28 cellular contexts compared by ENCODE assay signal in the genomic region with DNA sequence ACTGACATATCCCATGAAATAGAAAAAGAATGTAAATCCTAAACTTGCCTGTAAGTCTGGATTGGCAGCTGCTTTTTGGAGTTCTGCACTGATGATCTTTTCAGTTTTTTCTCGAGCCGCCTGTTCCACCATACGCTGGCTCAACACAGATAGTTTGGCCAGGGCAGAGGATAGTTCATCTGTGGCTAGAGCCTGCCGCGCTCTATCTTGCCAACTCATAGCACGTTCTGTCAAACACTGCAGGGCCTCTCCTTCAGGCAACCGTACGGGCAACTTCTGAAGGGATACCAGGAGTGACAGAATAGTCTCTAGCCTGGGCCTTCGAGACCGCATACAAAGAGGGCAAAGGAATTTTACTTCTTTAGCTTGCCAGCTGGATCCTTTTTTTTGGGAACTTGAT. TPM values are rescaled to one million over a fixed set of nuclear protein-coding genes. Genes with fewer than 3 reads are reported as not detected.
"Had no signal": no experiment of that assay in that cellular context is flagged by ENCODE, and none has a peak within 500 bp of the region (broad histone marks: within the 10 kb centered on the region; RNA-seq: fewer than 3 reads in every experiment).

No MANE protein-coding gene starts in this region.

- H3K9me3 Mint-ChIP-seq: T-helper 1 cell treated with Interleukin-12 subunit alpha and Interleukin-12 subunit beta and Interleukin-4 antibody, amounts not matched to agents 30 μg/mL and 1 μg/mL, for 36 hours had no signal

- H3K27me3 ChIP-seq: brain microvascular endothelial cell, colonic mucosa, dorsolateral prefrontal cortex, testis, transverse colon had no signal

- H3K9me3 ChIP-seq: colonic mucosa, testis, transverse colon had no signal

- H3K4me1 ChIP-seq: colonic mucosa, testis had no signal

- H3K27ac Mint-ChIP-seq: activated CD4-positive, alpha-beta memory T cell treated with anti-CD3 and anti-CD28 coated beads, Interleukin-2, amount 10 ng/mL, durations not matched to agents 7 days and 5 days; activated CD4-positive, alpha-beta T cell treated with anti-CD3 and anti-CD28 coated beads, Interleukin-2, amount 10 ng/mL, durations not matched to agents 24 days and 14 days; activated naive CD4-positive, alpha-beta T cell treated with anti-CD3 and anti-CD28 coated beads, Interleukin-2, amount 10 ng/mL, durations not matched to agents 7 days and 5 days; activated naive CD8-positive, alpha-beta T cell treated with anti-CD3 and anti-CD28 coated beads, Interleukin-2, amount 10 ng/mL, durations not matched to agents 7 days and 5 days; nephron; T-helper 1 cell treated with Interleukin-12 subunit alpha and Interleukin-12 subunit beta and Interleukin-4 antibody, amounts not matched to agents 30 μg/mL and 1 μg/mL, for 36 hours had no signal

- DNase-seq: activated CD4-positive, alpha-beta memory T cell treated with anti-CD3 and anti-CD28 coated beads, Interleukin-2, amount 10 ng/mL, durations not matched to agents 7 days and 5 days; activated CD4-positive, alpha-beta T cell treated with anti-CD3 and anti-CD28 coated beads, Interleukin-2, amount 10 ng/mL, durations not matched to agents 24 days and 14 days; activated CD4-positive, CD25-positive, alpha-beta regulatory T cell treated with anti-CD3 and anti-CD28 coated beads, Interleukin-2, amount 50 U/mL, for 72 hours; activated CD8-positive, alpha-beta memory T cell treated with anti-CD3 and anti-CD28 coated beads, Interleukin-2, amount 50 U/mL, for 48 hours; activated gamma-delta T cell; activated naive CD4-positive, alpha-beta T cell treated with anti-CD3 and anti-CD28 coated beads, Interleukin-2, amount 10 ng/mL, durations not matched to agents 7 days and 5 days; activated naive CD8-positive, alpha-beta T cell treated with anti-CD3 and anti-CD28 coated beads, Interleukin-2, amount 10 ng/mL, durations not matched to agents 7 days and 5 days; activated T-cell treated with anti-CD3 and anti-CD28 coated beads, Interleukin-2, amount 50 U/mL, for 24 hours; brain microvascular endothelial cell; colonic mucosa; foreskin fibroblast; head of caudate nucleus; hippocampal formation; left cardiac atrium; left ventricle myocardium superior; posterior cingulate gyrus; right cardiac atrium; stimulated activated CD4-positive, alpha-beta T cell treated with anti-CD3 and anti-CD28 coated beads, Interleukin-2, amount 100 ng/mL, for 48 hours; stimulated activated naive CD8-positive, alpha-beta T cell treated with anti-CD3 and anti-CD28 coated beads, Interleukin-15, Interleukin-2, amounts not matched to agents 100 U/mL and 50 U/mL, for 24 hours; T-helper 9 cell; testis; transverse colon had no signal

- ATAC-seq: esophagus mucosa; left cardiac atrium; left ventricle myocardium superior; right cardiac atrium; stimulated activated naive CD8-positive, alpha-beta T cell treated with anti-CD3 and anti-CD28 coated beads, Interleukin-15, Interleukin-2, amounts not matched to agents 100 U/mL and 50 U/mL, for 24 hours had no signal

- H3K4me3 ChIP-seq: colonic mucosa, dorsolateral prefrontal cortex, testis, transverse colon had no signal

- H3K27ac ChIP-seq: brain microvascular endothelial cell, colonic mucosa, testis, transverse colon had no signal

- H3K4me3 Mint-ChIP-seq: activated CD4-positive, alpha-beta memory T cell treated with anti-CD3 and anti-CD28 coated beads, Interleukin-2, amount 10 ng/mL, durations not matched to agents 7 days and 5 days; activated CD4-positive, alpha-beta T cell treated with anti-CD3 and anti-CD28 coated beads, Interleukin-2, amount 10 ng/mL, durations not matched to agents 24 days and 14 days; activated naive CD4-positive, alpha-beta T cell treated with anti-CD3 and anti-CD28 coated beads, Interleukin-2, amount 10 ng/mL, durations not matched to agents 7 days and 5 days; activated naive CD8-positive, alpha-beta T cell treated with anti-CD3 and anti-CD28 coated beads, Interleukin-2, amount 10 ng/mL, durations not matched to agents 7 days and 5 days; activated T-cell treated with anti-CD3 and anti-CD28 coated beads, Interleukin-2, amount 50 U/mL, for 24 hours; nephron; T-helper 1 cell treated with Interleukin-12 subunit alpha and Interleukin-12 subunit beta and Interleukin-4 antibody, amounts not matched to agents 30 μg/mL and 1 μg/mL, for 36 hours had no signal

- H3K27me3 Mint-ChIP-seq: activated CD4-positive, alpha-beta memory T cell treated with anti-CD3 and anti-CD28 coated beads, Interleukin-2, amount 10 ng/mL, durations not matched to agents 7 days and 5 days; activated CD4-positive, alpha-beta T cell treated with anti-CD3 and anti-CD28 coated beads, Interleukin-2, amount 10 ng/mL, durations not matched to agents 24 days and 14 days; activated naive CD4-positive, alpha-beta T cell treated with anti-CD3 and anti-CD28 coated beads, Interleukin-2, amount 10 ng/mL, durations not matched to agents 7 days and 5 days; activated naive CD8-positive, alpha-beta T cell treated with anti-CD3 and anti-CD28 coated beads, Interleukin-2, amount 10 ng/mL, durations not matched to agents 7 days and 5 days; activated T-cell treated with anti-CD3 and anti-CD28 coated beads, Interleukin-2, amount 50 U/mL, for 24 hours had no signal

- H3K4me1 Mint-ChIP-seq: nephron had no signal

RNA-seq across cellular contexts. Expression of a gene that starts 44.8 kb away (rescaled TPM):
- total RNA-seq: activated CD4-positive, alpha-beta memory T cell treated with anti-CD3 and anti-CD28 coated beads, Interleukin-2, amount 10 ng/mL, durations not matched to agents 7 days and 5 days; activated CD4-positive, alpha-beta T cell treated with anti-CD3 and anti-CD28 coated beads, Interleukin-2, amount 10 ng/mL, durations not matched to agents 24 days and 14 days; colonic mucosa; esophagus mucosa; lung microvascular endothelial cell; osteoblast; transverse colon had no signal
